Comparison of ENCODE assay signal across 20 cellular contexts in genomic region chr7:107046511-107047259, GRCh38. TPM values are rescaled to one million over a fixed set of nuclear protein-coding genes. Genes with fewer than 3 reads are reported as not detected.
A peak's percentile ranks its signal among the peaks of the same experiment; 100 is the strongest.
DNase-seq lines count a peak whose midpoint lies in the region; ATAC-seq and TF ChIP-seq lines count a peak whose summit lies in the region.
"Had no signal": no experiment of that assay in that cellular context is flagged by ENCODE, and none has a peak within 500 bp of the region (broad histone marks: within the 10 kb centered on the region; RNA-seq: fewer than 3 reads in every experiment).

No MANE protein-coding gene starts in this region.

- no peak overlapping the region for H3K27ac Mint-ChIP-seq in glutamatergic neuron (ENCODE audit: unreplicated experiment)
- H3K27ac Mint-ChIP-seq: activated naive CD4-positive, alpha-beta T cell treated with anti-CD3 and anti-CD28 coated beads, Interleukin-2, amount 50 U/mL, for 24 hours; activated T-helper 1 cell treated with anti-CD3 and anti-CD28 coated beads, Interleukin-12 subunit alpha, Interleukin-12 subunit beta, Interleukin-2, Interleukin-4 antibody, amounts not matched to agents 30 ng/mL and 10 ng/mL and 1 ng/mL, durations not matched to agents 14 hours and 24 hours and 36 hours; natural killer cell treated with Interleukin-12 subunit alpha and Interleukin-12 subunit beta and Interleukin-15 and Interleukin-18, amount 100 ng/mL, for 72 hours; stimulated activated naive CD8-positive, alpha-beta T cell treated with anti-CD3 and anti-CD28 coated beads, Interleukin-15, amount 100 ng/mL, for 72 hours had no signal

- H3K27me3 Mint-ChIP-seq in glutamatergic neuron (ENCODE audit: unreplicated experiment), result peaks cover 5% of the 10 kb centered on the region

- peak overlapping the region; percentile 14; the same call in 1 of the 2 replicates for H3K27ac ChIP-seq in SK-N-MC
- peak overlapping the region; percentile 92 for H3K27ac ChIP-seq in subcutaneous abdominal adipose tissue (ENCODE audit: low read depth, low read length)

- H3K9ac ChIP-seq in SK-N-MC (ENCODE audit: insufficient read length) (no peak overlapping the region), subcutaneous abdominal adipose tissue (ENCODE audit: low read length in 5 of 5) (peak overlapping the region in 3 of 5 donors; percentile 76 to 94 (median 91))

- H3K9me3 Mint-ChIP-seq in glutamatergic neuron (ENCODE audit: unreplicated experiment), result peaks cover 4% of the 10 kb centered on the region
- H3K9me3 Mint-ChIP-seq: activated naive CD4-positive, alpha-beta T cell treated with anti-CD3 and anti-CD28 coated beads, Interleukin-2, amount 50 U/mL, for 24 hours; activated T-helper 1 cell treated with anti-CD3 and anti-CD28 coated beads, Interleukin-12 subunit alpha, Interleukin-12 subunit beta, Interleukin-2, Interleukin-4 antibody, amounts not matched to agents 30 ng/mL and 10 ng/mL and 1 ng/mL, durations not matched to agents 14 hours and 24 hours and 36 hours; natural killer cell treated with Interleukin-12 subunit alpha and Interleukin-12 subunit beta and Interleukin-15 and Interleukin-18, amount 100 ng/mL, for 72 hours; stimulated activated naive CD8-positive, alpha-beta T cell treated with anti-CD3 and anti-CD28 coated beads, Interleukin-15, amount 100 ng/mL, for 72 hours had no signal

- H3K4me3 ChIP-seq in SK-N-MC (peak overlapping the region; percentile 89), subcutaneous abdominal adipose tissue (ENCODE audit: low read depth in 1 of 5, low read length in 5 of 5) (peak overlapping the region; percentile 89 to 100 (median 95))

- peak overlapping the region; percentile 95 for H3K4me3 Mint-ChIP-seq in glutamatergic neuron (ENCODE audit: unreplicated experiment)
- H3K4me3 Mint-ChIP-seq: activated T-helper 1 cell treated with anti-CD3 and anti-CD28 coated beads, Interleukin-12 subunit alpha, Interleukin-12 subunit beta, Interleukin-2, Interleukin-4 antibody, amounts not matched to agents 30 ng/mL and 10 ng/mL and 1 ng/mL, durations not matched to agents 14 hours and 24 hours and 36 hours had no signal

- no peaks in the 10 kb centered on the region for H3K27me3 ChIP-seq in subcutaneous abdominal adipose tissue (ENCODE audit: control insufficient read depth in 5 of 5, insufficient read depth in 4 of 5, low read length in 5 of 5)

- peak; percentile 4 to 11 for DNase-seq in NCI-H526 (lab: John Stamatoyannopoulos, UW)
- no peak for DNase-seq in NCI-H526 treated with DMSO at 0.1 percent for 48 hours (lab: John Stamatoyannopoulos, UW)
- DNase-seq in SK-N-MC (ENCODE audit: low read depth, low spot score), result no peak
- DNase-seq in glutamatergic neuron, result no peak
- no peak for DNase-seq in erythroblast (lab: John Stamatoyannopoulos, UW)
- DNase-seq in NCI-H2107 treated with DMSO at 0.1 percent for 48 hours (lab: John Stamatoyannopoulos, UW; ENCODE audit: unreplicated experiment), result no peak
- DNase-seq: cerebellar nuclear complex; effector CD4-positive, alpha-beta T cell; NCI-H1417 treated with DMSO at 0.1 percent for 48 hours; NCI-H82; stimulated activated CD4-positive, alpha-beta T cell treated with anti-CD3 and anti-CD28 coated beads, Interleukin-4, amount 100 ng/mL, for 4 hours; stimulated activated naive CD8-positive, alpha-beta T cell treated with anti-CD3 and anti-CD28 coated beads, Interleukin-15, amount 100 ng/mL, for 72 hours; T-helper 9 cell; trophoblast cell had no signal

- H3K36me3 Mint-ChIP-seq in glutamatergic neuron (ENCODE audit: unreplicated experiment), result peaks cover 5% of the 10 kb centered on the region
- H3K36me3 Mint-ChIP-seq: activated naive CD4-positive, alpha-beta T cell treated with anti-CD3 and anti-CD28 coated beads, Interleukin-2, amount 50 U/mL, for 24 hours; natural killer cell treated with Interleukin-12 subunit alpha and Interleukin-12 subunit beta and Interleukin-15 and Interleukin-18, amount 100 ng/mL, for 72 hours had no signal

- H3K9me3 ChIP-seq in SK-N-MC (ENCODE audit: low read depth, low read length), result no peaks in the 10 kb centered on the region
- no peaks in the 10 kb centered on the region for H3K9me3 ChIP-seq in subcutaneous abdominal adipose tissue (ENCODE audit: control insufficient read depth in 5 of 5, low read length in 5 of 5)

- no peak for ATAC-seq in GM18873 (IDR thresholded peaks at IDR 0.05; ENCODE audit: low FRiP score, unreplicated experiment)
- ATAC-seq: HepG2; natural killer cell treated with Interleukin-12 subunit alpha and Interleukin-12 subunit beta and Interleukin-15 and Interleukin-18, amount 100 ng/mL, for 72 hours; stimulated activated naive CD8-positive, alpha-beta T cell treated with anti-CD3 and anti-CD28 coated beads, Interleukin-15, amount 100 ng/mL, for 72 hours had no signal

- H3K4me1 Mint-ChIP-seq in glutamatergic neuron (ENCODE audit: low read depth, unreplicated experiment), result peaks cover 4% of the 10 kb centered on the region

- H3K36me3 ChIP-seq in SK-N-MC (ENCODE audit: insufficient read depth, low read length) (no peaks in the 10 kb centered on the region), subcutaneous abdominal adipose tissue (ENCODE audit: control insufficient read depth in 5 of 5, insufficient read depth in 5 of 5, low read length in 5 of 5) (no peaks in the 10 kb centered on the region)

- no peak for TF ChIP-seq POLR2A in erythroblast (IDR thresholded peaks at IDR 0.05; ENCODE audit: low read length)

- TF ChIP-seq CTCF in glutamatergic neuron (IDR thresholded peaks at IDR 0.05; ENCODE audit: partially characterized antibody, unreplicated experiment), result no peak

- peaks cover 0 to 51% (median 32%) of the 10 kb centered on the region in 5 donors for H3K4me1 ChIP-seq in subcutaneous abdominal adipose tissue (ENCODE audit: control insufficient read depth in 5 of 5, insufficient read depth in 5 of 5, low read length in 5 of 5)

RNA-seq across cellular contexts. Expression of gene PRKAR2B, which starts 2.2 kb away (rescaled TPM):
- total RNA-seq in glutamatergic neuron (ENCODE audit: unreplicated experiment), result 14.6 TPM
- total RNA-seq: HepG2 had no signal

Comparison
In these comparisons a context has a peak if more than half of its experiments do, and no peak if none do; other contexts are left out.
1. DNase-seq: peak in NCI-H526 (2 of 2); none in NCI-H526 treated with DMSO at 0.1 percent for 48 hours (single experiment), SK-N-MC (single experiment), glutamatergic neuron (single experiment), erythroblast (0 of 2) and NCI-H2107 treated with DMSO at 0.1 percent for 48 hours (single experiment).